Comparison of ENCODE assay signal across 8 cellular contexts in genomic region chr4:105088110-105088879, GRCh38. TPM values are rescaled to one million over a fixed set of nuclear protein-coding genes. Genes with fewer than 3 reads are reported as not detected.
DNase-seq lines count a peak whose midpoint lies in the region; FAIRE-seq and TF ChIP-seq lines count a peak whose summit lies in the region.

No MANE protein-coding gene starts in this region.

- H3K4me3 ChIP-seq in fibroblast of the aortic adventitia (ENCODE audit: low read depth, low read length) (peak overlapping the region; percentile 20), trophoblast cell (ENCODE audit: low read depth, low read length) (no peak overlapping the region), tibial artery (no peak overlapping the region)
- no peak overlapping the region for H3K4me3 ChIP-seq in CD8-positive, alpha-beta memory T cell (ENCODE audit: low read length)

- no peak overlapping the region for H2AFZ ChIP-seq in trophoblast cell (ENCODE audit: insufficient read depth, low read length, poor library complexity)

- H3K4me1 Mint-ChIP-seq in CD8-positive, alpha-beta memory T cell: no peaks in the 10 kb centered on the region

- H3K27ac ChIP-seq in trophoblast cell (ENCODE audit: low read depth, low read length) (no peak overlapping the region), tibial artery (no peak overlapping the region)
- no peak overlapping the region for H3K27ac ChIP-seq in CD8-positive, alpha-beta memory T cell (ENCODE audit: low read depth, low read length)

- H2BK120ac ChIP-seq in trophoblast cell (ENCODE audit: insufficient read depth, low read length, poor library complexity): no peak overlapping the region

- FAIRE-seq in GM12891 (lab: Jason Lieb, UNC) (no peak), RCC 7860 (lab: Jason Lieb, UNC) (no peak)

- no peak overlapping the region for H3K4ac ChIP-seq in trophoblast cell (ENCODE audit: low read depth, low read length)

- H4K91ac ChIP-seq in trophoblast cell (ENCODE audit: low read depth, low read length): no peak overlapping the region

- H3K36me3 Mint-ChIP-seq in CD8-positive, alpha-beta memory T cell: peaks cover 0 to 1% (median 0%) of the 10 kb centered on the region in 3 donors

- POLR2A ChIA-PET in CD8-positive, alpha-beta memory T cell (lab: Charles Lee): no interaction called here

- intact Hi-C loops in tibial artery (cut with DNase I; ENCODE audit: low total_unique reads): no loop called here

- no peak overlapping the region for H3K4me2 ChIP-seq in trophoblast cell (ENCODE audit: low read length)

- no peaks in the 10 kb centered on the region for H3K79me1 ChIP-seq in trophoblast cell (ENCODE audit: low read length)

- H3K9ac ChIP-seq in trophoblast cell (ENCODE audit: low read length): no peak overlapping the region

- H3K4me3 Mint-ChIP-seq in CD8-positive, alpha-beta memory T cell: no peak overlapping the region

- H3K9me3 Mint-ChIP-seq in CD8-positive, alpha-beta memory T cell: peaks cover 0 to 5% (median 0%) of the 10 kb centered on the region in 5 donors

- H3K36me3 ChIP-seq in trophoblast cell (ENCODE audit: control insufficient read depth in 1 of 2, insufficient read depth in 2 of 2, low read length in 2 of 2): no peaks in the 10 kb centered on the region
- H3K36me3 ChIP-seq in CD8-positive, alpha-beta memory T cell (ENCODE audit: insufficient read depth, low read length): no peaks in the 10 kb centered on the region
- no peaks in the 10 kb centered on the region for H3K36me3 ChIP-seq in tibial artery

- no peak overlapping the region for H2BK5ac ChIP-seq in trophoblast cell (ENCODE audit: low read depth, low read length, poor library complexity)

- DNase-seq in GM12891 (ENCODE audit: insufficient read length, low spot score): no peak
- peak; percentile 30 for DNase-seq in RCC 7860 (ENCODE audit: low spot score)
- DNase-seq in fibroblast of the aortic adventitia (ENCODE audit: low read depth): peak; percentile 92
- DNase-seq in trophoblast cell: peak; percentile 87 to 95
- DNase-seq in NCI-H128 (lab: John Stamatoyannopoulos, UW; ENCODE audit: unreplicated experiment): no peak
- no peak for DNase-seq in CD8-positive, alpha-beta memory T cell
- DNase-seq in tibial artery: no peak
- DNase-seq in activated CD4-positive, CD25-positive, alpha-beta regulatory T cell treated with anti-CD3 and anti-CD28 coated beads, Interleukin-2, amount 50 U/mL, for 72 hours: no peak

- H3K27ac Mint-ChIP-seq in CD8-positive, alpha-beta memory T cell: no peak overlapping the region

- no peak overlapping the region for H3K14ac ChIP-seq in trophoblast cell (ENCODE audit: low read length)

- no peak overlapping the region for H4K8ac ChIP-seq in trophoblast cell (ENCODE audit: low read depth, low read length)

- H3K4me1 ChIP-seq in trophoblast cell (ENCODE audit: control insufficient read depth in 1 of 2, insufficient read depth in 2 of 2, low read length in 2 of 2) (no peaks in the 10 kb centered on the region), tibial artery (peaks cover 0 to 11% (median 7%) of the 10 kb centered on the region in 4 donors)
- H3K4me1 ChIP-seq in CD8-positive, alpha-beta memory T cell (ENCODE audit: insufficient read depth, low read length): no peaks in the 10 kb centered on the region

- H3K27me3 Mint-ChIP-seq in CD8-positive, alpha-beta memory T cell: peaks cover 8 to 10% of the 10 kb centered on the region in 2 donors

- H3K18ac ChIP-seq in trophoblast cell (ENCODE audit: low read length): no peak overlapping the region

- H3K27me3 ChIP-seq in trophoblast cell (ENCODE audit: insufficient read depth, low read length): no peaks in the 10 kb centered on the region
- no peaks in the 10 kb centered on the region for H3K27me3 ChIP-seq in CD8-positive, alpha-beta memory T cell (ENCODE audit: insufficient read depth, low read length, poor library complexity, severe bottlenecking)
- no peaks in the 10 kb centered on the region for H3K27me3 ChIP-seq in tibial artery

- TF ChIP-seq CTCF in fibroblast of the aortic adventitia (IDR thresholded peaks at IDR 0.05; ENCODE audit: insufficient read depth, low read length) (no peak), tibial artery (IDR thresholded peaks at IDR 0.05) (no peak)

- CTCF ChIA-PET in CD8-positive, alpha-beta memory T cell (lab: Charles Lee): no interaction called here

- TF ChIP-seq POLR2A in GM12891 (IDR thresholded peaks at IDR 0.05; ENCODE audit: low read depth, low read length): no peak

- H2AK5ac ChIP-seq in trophoblast cell (ENCODE audit: low read length): no peak overlapping the region

- no peaks in the 10 kb centered on the region for H3K79me2 ChIP-seq in trophoblast cell (ENCODE audit: control insufficient read depth, insufficient read depth, low read length, poor library complexity)

- no peak overlapping the region for H2BK12ac ChIP-seq in trophoblast cell (ENCODE audit: low read length)

- WGBS in trophoblast cell (ENCODE audit: extremely low coverage, insufficient coverage, insufficient read length): no CpG with 5 or more reads among the region's 10 CpGs

- H4K12ac ChIP-seq in trophoblast cell (ENCODE audit: low read depth, low read length): no peak overlapping the region

- no peak overlapping the region for H3K23ac ChIP-seq in trophoblast cell (ENCODE audit: low read length)

- H3K9me3 ChIP-seq in trophoblast cell (ENCODE audit: insufficient read depth, low read depth, low read length) (no peaks in the 10 kb centered on the region), tibial artery (no peaks in the 10 kb centered on the region)
- no peaks in the 10 kb centered on the region for H3K9me3 ChIP-seq in CD8-positive, alpha-beta memory T cell (ENCODE audit: low read length)

TF ChIP-seq in GM12891, 5 proteins besides CTCF, POLR2A, EP300 and RAD21:
- TF ChIP-seq POLR2AphosphoS5 (IDR thresholded peaks at IDR 0.05; ENCODE audit: low read depth, low read length): no peak
- TF ChIP-seq SPI1 (IDR thresholded peaks at IDR 0.05; ENCODE audit: low read depth, low read length): 0 out of 2 replicates have a peak, but pooled peaks have one; percentile 10

RNA-seq across cellular contexts. Expression of gene TET2, which starts 58.4 kb away (rescaled TPM):
- polyA plus RNA-seq in GM12891 (2012; ENCODE audit: low read depth, missing spikeins): 7.3 TPM
- 5.3 and 18.6 TPM in 2 replicates for total RNA-seq in fibroblast of the aortic adventitia (ENCODE audit: low replicate concordance)
- 22.8 TPM in 2 replicates for polyA plus RNA-seq in trophoblast cell (2013)
- total RNA-seq in CD8-positive, alpha-beta memory T cell: 10 to 100 TPM; 25.8 to 28.0 TPM
- 13.8 TPM for polyA plus RNA-seq in CD8-positive, alpha-beta memory T cell

Comparison
In these comparisons a context has a peak if more than half of its experiments do, and no peak if none do; other contexts are left out.
1. DNase-seq: peak in RCC 7860 (single experiment), fibroblast of the aortic adventitia (single experiment) and trophoblast cell (2 of 2); none in GM12891 (single experiment), NCI-H128 (single experiment), CD8-positive, alpha-beta memory T cell (0 of 5), tibial artery (0 of 2) and activated CD4-positive, CD25-positive, alpha-beta regulatory T cell treated with anti-CD3 and anti-CD28 coated beads, Interleukin-2, amount 50 U/mL, for 72 hours (single experiment).